Comparison of ENCODE assay signal across 1 cellular context in the genomic region with DNA sequence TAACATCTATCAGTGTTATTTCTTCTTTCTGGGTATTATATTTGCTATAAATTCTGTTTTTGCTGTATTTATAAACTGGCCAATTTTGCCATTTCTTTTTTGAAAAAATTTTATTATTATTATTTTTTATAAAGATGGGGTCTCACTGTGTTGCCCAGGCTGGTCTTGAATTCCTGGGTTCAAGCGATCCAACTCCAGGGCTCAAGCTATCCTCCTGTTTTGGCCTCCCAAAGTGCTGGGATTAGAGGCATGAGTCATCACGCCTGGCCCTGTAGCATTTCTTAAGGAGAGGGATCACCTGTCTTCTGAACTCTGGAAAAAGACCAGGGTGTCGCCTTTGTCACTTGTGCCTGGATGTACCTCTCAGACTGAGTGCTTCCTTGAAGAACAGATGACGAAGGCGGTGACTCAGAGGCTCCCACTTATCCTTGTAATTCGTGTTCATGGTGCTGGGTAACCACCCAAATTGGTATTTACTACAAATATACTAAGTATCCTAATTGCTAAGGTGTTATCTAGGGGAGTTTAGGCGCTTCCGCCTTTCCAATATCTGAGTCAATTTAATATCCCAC.
TF ChIP-seq lines count a peak whose summit lies in the region.

No MANE protein-coding gene starts in this region.

TF ChIP-seq in K562, 482 proteins besides CTCF, POLR2A, EP300 and RAD21:
- TF ChIP-seq, protein P1, sequence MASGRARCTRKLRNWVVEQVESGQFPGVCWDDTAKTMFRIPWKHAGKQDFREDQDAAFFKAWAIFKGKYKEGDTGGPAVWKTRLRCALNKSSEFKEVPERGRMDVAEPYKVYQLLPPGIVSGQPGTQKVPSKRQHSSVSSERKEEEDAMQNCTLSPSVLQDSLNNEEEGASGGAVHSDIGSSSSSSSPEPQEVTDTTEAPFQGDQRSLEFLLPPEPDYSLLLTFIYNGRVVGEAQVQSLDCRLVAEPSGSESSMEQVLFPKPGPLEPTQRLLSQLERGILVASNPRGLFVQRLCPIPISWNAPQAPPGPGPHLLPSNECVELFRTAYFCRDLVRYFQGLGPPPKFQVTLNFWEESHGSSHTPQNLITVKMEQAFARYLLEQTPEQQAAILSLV (tag; IDR thresholded peaks at IDR 0.05), result no peak
- TF ChIP-seq CBX8 (IDR thresholded peaks at IDR 0.05; ENCODE audit: borderline replicate concordance, extremely low read depth, low read depth, low read length, poor library complexity, severe bottlenecking) (no peak), ZNF121 (CRISPR knock-in tag; conservative IDR thresholded peaks at IDR 0.05) (peak; percentile 86), ZNF143 (CRISPR knock-in tag; IDR thresholded peaks at IDR 0.05) (no peak)
- TF ChIP-seq, protein P2, sequence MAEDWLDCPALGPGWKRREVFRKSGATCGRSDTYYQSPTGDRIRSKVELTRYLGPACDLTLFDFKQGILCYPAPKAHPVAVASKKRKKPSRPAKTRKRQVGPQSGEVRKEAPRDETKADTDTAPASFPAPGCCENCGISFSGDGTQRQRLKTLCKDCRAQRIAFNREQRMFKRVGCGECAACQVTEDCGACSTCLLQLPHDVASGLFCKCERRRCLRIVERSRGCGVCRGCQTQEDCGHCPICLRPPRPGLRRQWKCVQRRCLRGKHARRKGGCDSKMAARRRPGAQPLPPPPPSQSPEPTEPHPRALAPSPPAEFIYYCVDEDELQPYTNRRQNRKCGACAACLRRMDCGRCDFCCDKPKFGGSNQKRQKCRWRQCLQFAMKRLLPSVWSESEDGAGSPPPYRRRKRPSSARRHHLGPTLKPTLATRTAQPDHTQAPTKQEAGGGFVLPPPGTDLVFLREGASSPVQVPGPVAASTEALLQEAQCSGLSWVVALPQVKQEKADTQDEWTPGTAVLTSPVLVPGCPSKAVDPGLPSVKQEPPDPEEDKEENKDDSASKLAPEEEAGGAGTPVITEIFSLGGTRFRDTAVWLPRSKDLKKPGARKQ (CRISPR knock-in tag; IDR thresholded peaks at IDR 0.05), result no peak
- TF ChIP-seq, protein P3, sequence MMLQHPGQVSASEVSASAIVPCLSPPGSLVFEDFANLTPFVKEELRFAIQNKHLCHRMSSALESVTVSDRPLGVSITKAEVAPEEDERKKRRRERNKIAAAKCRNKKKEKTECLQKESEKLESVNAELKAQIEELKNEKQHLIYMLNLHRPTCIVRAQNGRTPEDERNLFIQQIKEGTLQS (IDR thresholded peaks at IDR 0.05), result peak; percentile 74; the same call in 1 of the 2 replicates
- TF ChIP-seq, protein P3 (CRISPR knock-in tag; conservative IDR thresholded peaks at IDR 0.05), result no peak
